Comparison of ENCODE assay signal across 1 cellular context in genomic region chr3:133926736-133927542, GRCh38.
TF ChIP-seq lines count a peak whose summit lies in the region.

No MANE protein-coding gene starts in this region.

TF ChIP-seq in HepG2, 621 proteins besides CTCF, POLR2A, EP300 and RAD21 (continued from another document):
- TF ChIP-seq ZNF687 (CRISPR knock-in tag; IDR thresholded peaks at IDR 0.05) (peak; percentile 28; the same call in 1 of the 2 replicates), ZNF644 (CRISPR knock-in tag; IDR thresholded peaks at IDR 0.05; ENCODE audit: low read depth) (no peak), ZFY (CRISPR knock-in tag; IDR thresholded peaks at IDR 0.05) (0 out of 2 replicates have a peak, but pooled peaks have one; percentile 20), ZNF891 (CRISPR knock-in tag; IDR thresholded peaks at IDR 0.05) (0 out of 2 replicates have a peak, but pooled peaks have one; percentile 44), KAT7 (CRISPR knock-in tag; IDR thresholded peaks at IDR 0.05; ENCODE audit: borderline replicate concordance) (no peak), ZNF468 (CRISPR knock-in tag; IDR thresholded peaks at IDR 0.05) (no peak), ZNF777 (CRISPR knock-in tag; IDR thresholded peaks at IDR 0.05) (0 out of 2 replicates have a peak, but pooled peaks have one; percentile 45), ZKSCAN1 (IDR thresholded peaks at IDR 0.05; ENCODE audit: low read length) (no peak), NFE2L2 (IDR thresholded peaks at IDR 0.05; ENCODE audit: low read length) (no peak), ZNF776 (CRISPR knock-in tag; IDR thresholded peaks at IDR 0.05) (peak; percentile 49; the same call in 1 of the 2 replicates)
TF ChIP-seq in HepG2: peak in this region for 9.
